Comparison of ENCODE assay signal across 8 cellular contexts in genomic region chr12:7018350-7019042, GRCh38. TPM values are rescaled to one million over a fixed set of nuclear protein-coding genes. Genes with fewer than 3 reads are reported as not detected.
DNase-seq lines count a peak whose midpoint lies in the region; ATAC-seq and TF ChIP-seq lines count a peak whose summit lies in the region.

A gene with protein sequence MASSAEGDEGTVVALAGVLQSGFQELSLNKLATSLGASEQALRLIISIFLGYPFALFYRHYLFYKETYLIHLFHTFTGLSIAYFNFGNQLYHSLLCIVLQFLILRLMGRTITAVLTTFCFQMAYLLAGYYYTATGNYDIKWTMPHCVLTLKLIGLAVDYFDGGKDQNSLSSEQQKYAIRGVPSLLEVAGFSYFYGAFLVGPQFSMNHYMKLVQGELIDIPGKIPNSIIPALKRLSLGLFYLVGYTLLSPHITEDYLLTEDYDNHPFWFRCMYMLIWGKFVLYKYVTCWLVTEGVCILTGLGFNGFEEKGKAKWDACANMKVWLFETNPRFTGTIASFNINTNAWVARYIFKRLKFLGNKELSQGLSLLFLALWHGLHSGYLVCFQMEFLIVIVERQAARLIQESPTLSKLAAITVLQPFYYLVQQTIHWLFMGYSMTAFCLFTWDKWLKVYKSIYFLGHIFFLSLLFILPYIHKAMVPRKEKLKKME (minus strand): TSS chr12:7018476. CDS start chr12:7018424, 52 bp downstream.

- H3K79me2 ChIP-seq in PC-3 (ENCODE audit: low read length), result peaks cover 33% of the 10 kb centered on the region

- H3K4me1 ChIP-seq in PC-3 (ENCODE audit: insufficient read depth, low read length), result peaks cover 15% of the 10 kb centered on the region

- intact Hi-C loops in PC-3 (cut with micrococcal nuclease), result loop anchor here (2.0 to 5.0 kb wide), 4 partner anchors 46 to 94 kb away; partner anchors contain the start of genes C12orf57, C1R, EMG1 and PHB2

- H3K27me3 ChIP-seq in PC-3 (ENCODE audit: low read length), result no peaks in the 10 kb centered on the region

- peak within 1 kb of the TSS; percentile 96 for H3K4me2 ChIP-seq in PC-3 (ENCODE audit: low read length)

- H3K9me3 ChIP-seq in PC-3 (ENCODE audit: low read length), result no peaks in the 10 kb centered on the region

- H3K9ac ChIP-seq in PC-3 (ENCODE audit: low read length), result peak within 1 kb of the TSS; percentile 79

- peak within 1 kb of the TSS; percentile 82 for H3K4me3 ChIP-seq in Jurkat, Clone E6-1 (ENCODE audit: low read length)
- H3K4me3 ChIP-seq in PC-3 (ENCODE audit: low read length), result peak within 1 kb of the TSS; percentile 97

- H3K36me3 ChIP-seq in PC-3 (ENCODE audit: low read depth, low read length), result no peaks in the 10 kb centered on the region

- no peaks in the 10 kb centered on the region for H3K9me2 ChIP-seq in PC-3 (replicated peaks; ENCODE audit: low read length)

- DNase-seq in DMS53 treated with DMSO at 0.1 percent for 48 hours (lab: John Stamatoyannopoulos, UW; ENCODE audit: unreplicated experiment), result peak; percentile 100
- peak; percentile 93 for DNase-seq in Jurkat, Clone E6-1 (ENCODE audit: low read depth, low spot score)
- peak; percentile 90 for DNase-seq in PC-3
- peak; percentile 96 for DNase-seq in activated T-cell treated with anti-CD3 and anti-CD28 coated beads for 48 hours (ENCODE audit: low read depth)
- peak; percentile 84 for DNase-seq in epithelial cell of prostate (ENCODE audit: low read depth, low spot score)
- DNase-seq in mucosa of gallbladder (ENCODE audit: low spot score), result peak; percentile 97
- DNase-seq in stimulated activated CD8-positive, alpha-beta memory T cell treated with anti-CD3 and anti-CD28 coated beads, Interleukin-4, amount 100 ng/mL, for 4 hours (ENCODE audit: low read depth in 2 of 2, low spot score in 1 of 2), result peak; percentile 91 to 95

- no peaks in the 10 kb centered on the region for H4K20me1 ChIP-seq in PC-3 (ENCODE audit: low read length)

- no TSS peak for BruUV-seq in PC-3 (replicated peaks; lab: Mats Ljungman, UMichigan)

- POLR2A ChIA-PET in PC-3 (lab: Charles Lee; ENCODE audit: unreplicated experiment), result no interaction called here

- H2AFZ ChIP-seq in PC-3 (ENCODE audit: low read length), result peak within 1 kb of the TSS; percentile 93

- CTCF ChIA-PET in PC-3 (lab: Charles Lee), result interaction anchor here (0.5 to 0.8 kb wide), 3 partner anchors 75 to 170 kb away, joined by 3 to 4 read pairs (median 3); partner anchors contain the start of genes C12orf57 and RNU7-1

- peak; percentile 93 for ATAC-seq in GM21619 (IDR thresholded peaks at IDR 0.05; ENCODE audit: unreplicated experiment)
- ATAC-seq in PC-3, result peak; percentile 90

- TF ChIP-seq CTCF in PC-3 (conservative IDR thresholded peaks at IDR 0.05; ENCODE audit: low read depth, low read length), result peak; percentile 69

- peak within 1 kb of the TSS; percentile 92 for H3K27ac ChIP-seq in PC-3 (ENCODE audit: low read length)
- H3K27ac ChIP-seq in epithelial cell of prostate, result peak within 1 kb of the TSS; percentile 85

- no peaks in the 10 kb centered on the region for H3F3A ChIP-seq in PC-3 (ENCODE audit: low read length, unreplicated experiment)

RNA-seq across cellular contexts. Expression of the gene that starts here (rescaled TPM):
- 25.3 TPM for polyA plus RNA-seq in Jurkat, Clone E6-1 (2012; ENCODE audit: insufficient read depth, insufficient read length)
- total RNA-seq in PC-3 (2014; rRNA removed) (16.3 and 21.5 TPM in 2 replicates), mucosa of gallbladder (26.6 TPM)

Comparison
In these comparisons a context has a peak if more than half of its experiments do, and no peak if none do; other contexts are left out.
1. Peak in every context shown above with its lines: DNase-seq, ATAC-seq, H3K4me3 ChIP-seq and H3K27ac ChIP-seq.